In the genomic region with DNA sequence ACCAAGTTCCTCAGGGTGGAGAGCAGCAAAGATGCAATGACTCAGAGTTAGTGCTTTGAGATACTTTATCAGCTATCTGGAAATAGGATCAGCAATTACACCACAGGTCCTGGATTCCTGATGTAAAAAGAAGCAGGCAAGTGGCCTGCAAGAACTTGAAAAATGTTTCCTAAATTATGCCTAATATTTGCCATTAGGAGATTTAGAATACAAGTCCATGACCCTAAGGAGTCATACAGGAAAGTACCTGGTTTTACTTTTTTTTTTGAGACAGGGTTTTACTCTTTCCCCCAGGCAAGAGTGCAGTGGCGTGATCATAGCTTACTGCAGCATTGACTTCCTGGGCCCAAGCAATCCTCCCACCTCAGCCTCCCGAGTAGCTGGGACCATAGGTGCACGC, we compare ENCODE assay signal across 32 cellular contexts.
"Had no signal": no experiment of that assay in that cellular context is flagged by ENCODE, and none has a peak within 500 bp of the region (broad histone marks: within the 10 kb centered on the region; RNA-seq: fewer than 3 reads in every experiment).

No MANE protein-coding gene starts in this region.

- H3K4me1 ChIP-seq: adrenal gland, body of pancreas, breast epithelium had no signal

- H3K27ac ChIP-seq: adrenal gland, body of pancreas, brain microvascular endothelial cell, breast epithelium, VCaP had no signal

- H3K36me3 ChIP-seq: adrenal gland, brain microvascular endothelial cell, breast epithelium had no signal

- ATAC-seq: activated CD8-positive, alpha-beta T cell treated with anti-CD3 and anti-CD28 coated beads for 36 hours; activated naive CD4-positive, alpha-beta T cell treated with anti-CD3 and anti-CD28 coated beads, Interleukin-2, amount 50 U/mL, for 72 hours; activated T-cell treated with anti-CD3 and anti-CD28 coated beads, Interleukin-2, amount 50 U/mL, for 4 hours; activated T-cell treated with anti-CD3 and anti-CD28 coated beads, Interleukin-2, amount 50 U/mL, for 72 hours; activated T-helper 17 cell treated with anti-CD3 and anti-CD28 coated beads, Interleukin-2, amount 50 U/mL, for 72 hours; body of pancreas had no signal

- DNase-seq: activated B cell treated with CpG ODN at 0.5 μM for 24 hours; activated CD4-positive, alpha-beta memory T cell treated with anti-CD3 and anti-CD28 coated beads for 36 hours; activated CD4-positive, alpha-beta T cell treated with anti-CD3 and anti-CD28 coated beads for 4 hours; activated CD4-positive, alpha-beta T cell treated with anti-CD3 and anti-CD28 coated beads, Interleukin-2, amount 10 ng/mL, durations not matched to agents 24 days and 14 days; activated CD4-positive, alpha-beta T cell treated with anti-CD3 and anti-CD28 coated beads, Interleukin-2, amount 50 U/mL, for 1 hour; activated CD4-positive, alpha-beta T cell treated with anti-CD3 and anti-CD28 coated beads, Interleukin-2, amount 50 U/mL, for 4 hours; activated CD4-positive, CD25-positive, alpha-beta regulatory T cell treated with anti-CD3 and anti-CD28 coated beads, Interleukin-2, amount 50 U/mL, for 72 hours; activated CD8-positive, alpha-beta memory T cell treated with anti-CD3 and anti-CD28 coated beads, Interleukin-2, amount 50 U/mL, for 4 hours; activated CD8-positive, alpha-beta T cell treated with anti-CD3 and anti-CD28 coated beads for 36 hours; activated effector memory CD4-positive, alpha-beta T cell treated with anti-CD3 and anti-CD28 coated beads, Interleukin-2, amount 50 U/mL, for 16 hours; activated gamma-delta T cell treated with Interleukin-2 at 50 U/mL for 16 hours; activated naive CD4-positive, alpha-beta T cell; activated naive CD4-positive, alpha-beta T cell treated with anti-CD3 and anti-CD28 coated beads for 36 hours; activated naive CD4-positive, alpha-beta T cell treated with anti-CD3 and anti-CD28 coated beads, Interleukin-2, amount 50 U/mL, for 16 hours; activated naive CD8-positive, alpha-beta T cell treated with anti-CD3 and anti-CD28 coated beads for 36 hours; activated T-cell treated with anti-CD3 and anti-CD28 coated beads for 4 hours; activated T-cell treated with anti-CD3 and anti-CD28 coated beads, Interleukin-2, amount 50 U/mL, for 1 hour; activated T-cell treated with anti-CD3 and anti-CD28 coated beads, Interleukin-2, amount 50 U/mL, for 4 hours; activated T-cell treated with anti-CD3 and anti-CD28 coated beads, Interleukin-2, amount 50 U/mL, for 72 hours; adrenal gland; amniotic stem cell; aorta; body of pancreas; brain microvascular endothelial cell; central memory CD4-positive, alpha-beta T cell; T-helper 1 cell; T-helper 2 cell; T-helper 9 cell had no signal

- H3K27me3 ChIP-seq: adrenal gland, body of pancreas, brain microvascular endothelial cell, breast epithelium had no signal

- H3K9me3 ChIP-seq: adrenal gland, body of pancreas had no signal

- H3K4me3 ChIP-seq: adrenal gland, body of pancreas, breast epithelium had no signal
